12 cellular contexts compared by ENCODE assay signal in genomic region chr19:35330475-35330874, GRCh38. TPM values are rescaled to one million over a fixed set of nuclear protein-coding genes. Genes with fewer than 3 reads are reported as not detected.
A peak's percentile ranks its signal among the peaks of the same experiment; 100 is the strongest.
DNase-seq lines count a peak whose midpoint lies in the region; ATAC-seq, FAIRE-seq and TF ChIP-seq lines count a peak whose summit lies in the region.
"Had no signal": no experiment of that assay in that cellular context is flagged by ENCODE, and none has a peak within 500 bp of the region (broad histone marks: within the 10 kb centered on the region; RNA-seq: fewer than 3 reads in every experiment).

No MANE protein-coding gene starts in this region.

- H3K9me3 ChIP-seq in body of pancreas (no peaks in the 10 kb centered on the region), HepG2 (ENCODE audit: low read length) (no peaks in the 10 kb centered on the region)

- no peaks in the 10 kb centered on the region for H3K79me2 ChIP-seq in HepG2 (ENCODE audit: insufficient read depth, low read length)

- POLR2A ChIA-PET in HepG2 (lab: Yijun Ruan, JAX), result no interaction called here

- DNase-seq in GM10266 (ENCODE audit: extremely low spot score) (peak; percentile 75), GM19238 (ENCODE audit: insufficient read length, low spot score) (peak; percentile 72), middle frontal gyrus (ENCODE audit: extremely low spot score, low spot score) (no peak), body of pancreas (no peak), HepG2 (ENCODE audit: low spot score) (no peak)

- H3K4me1 ChIP-seq in body of pancreas (no peaks in the 10 kb centered on the region), HepG2 (ENCODE audit: insufficient read depth, low read length) (peaks cover 17% of the 10 kb centered on the region)

- H3K36me3 ChIP-seq in body of pancreas (replicated peaks in 1 of 2; ENCODE audit: insufficient read depth in 1 of 2, low read depth in 2 of 2) (no peaks in the 10 kb centered on the region), HepG2 (replicated peaks in 1 of 2; ENCODE audit: control insufficient read depth in 1 of 2, insufficient read depth in 2 of 2, low read length in 2 of 2) (no peaks in the 10 kb centered on the region)

- no peak for TF ChIP-seq CTCF in GM10266 (IDR thresholded peaks at IDR 0.05; ENCODE audit: control insufficient read depth, insufficient read depth, low read depth, missing control alignments)
- no peak for TF ChIP-seq CTCF in body of pancreas (IDR thresholded peaks at IDR 0.05)
- TF ChIP-seq CTCF in HepG2 (CRISPR knock-in tag; IDR thresholded peaks at IDR 0.05), result no peak

- H3K27me3 ChIP-seq in body of pancreas (no peaks in the 10 kb centered on the region), HepG2 (ENCODE audit: control insufficient read depth in 1 of 2, insufficient read depth in 2 of 2, low read length in 2 of 2) (no peaks in the 10 kb centered on the region)

- in situ Hi-C loops in HepG2 (cut with HindIII; ENCODE audit: extremely low pct_ligation_motif_present, low pct_unique_long_range_greater_than_20kb), result no loop called here

- FAIRE-seq in HepG2 (lab: Jason Lieb, UNC), result no peak

- H2AFZ ChIP-seq in HepG2 (ENCODE audit: low read length), result no peak overlapping the region

- peak; percentile 45 for ATAC-seq in HG02884 (IDR thresholded peaks at IDR 0.05; ENCODE audit: unreplicated experiment)
- ATAC-seq in HG02938 (IDR thresholded peaks at IDR 0.05; ENCODE audit: unreplicated experiment), result no peak
- no peak for ATAC-seq in body of pancreas
- ATAC-seq in HepG2, result no peak

- no peak for TF ChIP-seq RAD21 in HepG2 (CRISPR knock-in tag; IDR thresholded peaks at IDR 0.05)

- H3K4me3 ChIP-seq in body of pancreas (no peak overlapping the region), HepG2 (replicated peaks in 1 of 3; ENCODE audit: insufficient read depth in 1 of 3, low read depth in 2 of 3, low read length in 3 of 3) (no peak overlapping the region)

- intact Hi-C loops in body of pancreas (cut with DNase I) (no loop called here), HepG2 (cut with micrococcal nuclease; ENCODE audit: unreplicated experiment) (no loop called here)

- TF ChIP-seq POLR2A in Raji (IDR thresholded peaks at IDR 0.05; ENCODE audit: insufficient read depth, low read depth, low read length), result peak; percentile 82
- TF ChIP-seq POLR2A in body of pancreas (IDR thresholded peaks at IDR 0.05), result no peak
- no peak for TF ChIP-seq POLR2A in HepG2 (IDR thresholded peaks at IDR 0.05; ENCODE audit: insufficient read depth in 1 of 2, low read depth in 2 of 2, low read length in 2 of 2)

- no peak overlapping the region for H3K4me2 ChIP-seq in HepG2 (ENCODE audit: low read depth, low read length)

- CTCF ChIA-PET in HepG2 (lab: Yijun Ruan, JAX; ENCODE audit: low intra/inter-chr PET ratio, low total read pairs), result no interaction called here

- H3K27ac ChIP-seq in body of pancreas (no peak overlapping the region), HepG2 (ENCODE audit: extremely low read length, insufficient read depth, low read length) (no peak overlapping the region)
- H3K27ac ChIP-seq: VCaP had no signal

- BruUV-seq in HepG2 (replicated peaks; lab: Mats Ljungman, UMichigan), result no TSS peak

- WGBS in body of pancreas, 2 donors, result 51 to 68% methylated on average over 7 of the region's 7 CpGs
- WGBS in HepG2 (ENCODE audit: low lambda C conversion rate), result 88% methylated on average over 7 of the region's 7 CpGs

- H4K20me1 ChIP-seq in HepG2 (ENCODE audit: insufficient read depth, low read length), result no peaks in the 10 kb centered on the region

- H3K9ac ChIP-seq in HepG2 (ENCODE audit: insufficient read depth, low read depth, low read length), result no peak overlapping the region

- no peak for TF ChIP-seq EP300 in HepG2 (IDR thresholded peaks at IDR 0.05; ENCODE audit: low read depth in 2 of 2, low read length in 2 of 2)
- no peak for TF ChIP-seq EP300 in HepG2 (CRISPR knock-in tag; IDR thresholded peaks at IDR 0.05; ENCODE audit: borderline replicate concordance)

RNA-seq across cellular contexts. Expression of gene CD22, which starts 1.5 kb away (rescaled TPM):
- total RNA-seq in body of pancreas (1 to 10 TPM in 1 of 2 donors, under 1 TPM in 1; 0.52 to 3.0 TPM), HepG2 (2016; rRNA removed; fragmentation: Illumina TruSeq; extraction: Trizol) (0.49 and 0.71 TPM in 2 replicates)
- total RNA-seq in HepG2 (2016; cell fraction: cytosol; rRNA removed; fragmentation: Illumina TruSeq; extraction: Trizol; ENCODE audit: low read depth), result 0.53 and 1.0 TPM in 2 replicates
- total RNA-seq in HepG2 (2016; cell fraction: insoluble cytoplasmic fraction; rRNA removed; fragmentation: Illumina TruSeq; extraction: Trizol), result 0.40 and 0.97 TPM in 2 replicates
- 0.62 and 0.93 TPM in 2 replicates for total RNA-seq in HepG2 (2016; cell fraction: membrane; rRNA removed; fragmentation: Illumina TruSeq; extraction: Trizol)
- 2.8 and 3.5 TPM in 2 replicates for total RNA-seq in HepG2 (2016; cell fraction: nucleus; rRNA removed; fragmentation: Illumina TruSeq; extraction: Trizol)
- polyA plus RNA-seq in HepG2 (2011; rRNA removed), result 0.98 and 1.7 TPM in 2 replicates
- polyA plus RNA-seq in HepG2 (2011; cell fraction: cytosol; rRNA removed), result 0.49 and 0.85 TPM in 2 replicates
- 1.8 and 2.5 TPM in 2 replicates for polyA plus RNA-seq in HepG2 (2011; cell fraction: nucleus; rRNA removed)
- 0.66 and 0.72 TPM in 2 replicates for polyA plus RNA-seq in HepG2 (2012)
- 0.19 and 0.31 TPM in 2 replicates for polyA plus RNA-seq in HepG2 (2016; cell fraction: cytosol; fragmentation: Illumina TruSeq; extraction: Trizol; ENCODE audit: low read depth)
- polyA plus RNA-seq in HepG2 (2016; cell fraction: insoluble cytoplasmic fraction; fragmentation: Illumina TruSeq; extraction: Trizol; ENCODE audit: low read depth), result 0.82 and 1.2 TPM in 2 replicates
- 0.36 and 0.50 TPM in 2 replicates for polyA plus RNA-seq in HepG2 (2016; cell fraction: membrane; fragmentation: Illumina TruSeq; extraction: Trizol; ENCODE audit: low read depth)
- 3.9 and 6.0 TPM in 2 replicates for polyA plus RNA-seq in HepG2 (2016; cell fraction: nucleus; fragmentation: Illumina TruSeq; extraction: Trizol; ENCODE audit: insufficient read depth, low read depth)
- 1.6 and 2.4 TPM in 2 replicates for polyA minus RNA-seq in HepG2 (2011; rRNA and poly(A)+ RNA removed; ENCODE audit: low replicate concordance)
- polyA minus RNA-seq in HepG2 (2011; cell fraction: cytosol; rRNA and poly(A)+ RNA removed), result 1.5 TPM in 1 of 2 replicates, not detected in the other
- polyA minus RNA-seq in HepG2 (2011; cell fraction: nucleus; rRNA and poly(A)+ RNA removed), result 0.64 and 0.99 TPM in 2 replicates
- polyA plus RNA-seq: BJ had no signal

RNA-seq across cellular contexts. Expression of gene FFAR1, which starts 17.2 kb away (rescaled TPM):
- total RNA-seq in body of pancreas (1 to 10 TPM; 1.6 to 2.3 TPM), HepG2 (2016; rRNA removed; fragmentation: Illumina TruSeq; extraction: Trizol) (not detected in 2 replicates)
- 0.09 TPM in 1 of 2 replicates, not detected in the other for total RNA-seq in HepG2 (2016; cell fraction: cytosol; rRNA removed; fragmentation: Illumina TruSeq; extraction: Trizol; ENCODE audit: low read depth)
- total RNA-seq in HepG2 (2016; cell fraction: insoluble cytoplasmic fraction; rRNA removed; fragmentation: Illumina TruSeq; extraction: Trizol), result not detected in 2 replicates
- total RNA-seq in HepG2 (2016; cell fraction: membrane; rRNA removed; fragmentation: Illumina TruSeq; extraction: Trizol), result not detected in 2 replicates
- not detected in 2 replicates for total RNA-seq in HepG2 (2016; cell fraction: nucleus; rRNA removed; fragmentation: Illumina TruSeq; extraction: Trizol)
- not detected in 2 replicates for polyA plus RNA-seq in HepG2 (2011; rRNA removed)
- polyA plus RNA-seq in HepG2 (2011; cell fraction: cytosol; rRNA removed), result not detected in 2 replicates
- polyA plus RNA-seq in HepG2 (2011; cell fraction: nucleus; rRNA removed), result not detected in 2 replicates
- not detected in 2 replicates for polyA plus RNA-seq in HepG2 (2012)
- polyA plus RNA-seq in HepG2 (2016; cell fraction: cytosol; fragmentation: Illumina TruSeq; extraction: Trizol; ENCODE audit: low read depth), result not detected in 2 replicates
- not detected in 2 replicates for polyA plus RNA-seq in HepG2 (2016; cell fraction: insoluble cytoplasmic fraction; fragmentation: Illumina TruSeq; extraction: Trizol; ENCODE audit: low read depth)
- not detected in 2 replicates for polyA plus RNA-seq in HepG2 (2016; cell fraction: membrane; fragmentation: Illumina TruSeq; extraction: Trizol; ENCODE audit: low read depth)
- not detected in 2 replicates for polyA plus RNA-seq in HepG2 (2016; cell fraction: nucleus; fragmentation: Illumina TruSeq; extraction: Trizol; ENCODE audit: insufficient read depth, low read depth)
- not detected in 2 replicates for polyA minus RNA-seq in HepG2 (2011; rRNA and poly(A)+ RNA removed; ENCODE audit: low replicate concordance)
- polyA minus RNA-seq in HepG2 (2011; cell fraction: cytosol; rRNA and poly(A)+ RNA removed), result not detected in 2 replicates
- not detected in 2 replicates for polyA minus RNA-seq in HepG2 (2011; cell fraction: nucleus; rRNA and poly(A)+ RNA removed)
- total RNA-seq: M059J, omental fat pad had no signal
- polyA plus RNA-seq: BJ had no signal

RNA-seq across cellular contexts. Expression of gene FFAR3, which starts 27.8 kb away (rescaled TPM):
- not detected for total RNA-seq in body of pancreas
- not detected in 2 replicates for total RNA-seq in HepG2 (2016; rRNA removed; fragmentation: Illumina TruSeq; extraction: Trizol)
- total RNA-seq in HepG2 (2016; cell fraction: cytosol; rRNA removed; fragmentation: Illumina TruSeq; extraction: Trizol; ENCODE audit: low read depth), result not detected in 2 replicates
- not detected in 2 replicates for total RNA-seq in HepG2 (2016; cell fraction: insoluble cytoplasmic fraction; rRNA removed; fragmentation: Illumina TruSeq; extraction: Trizol)
- total RNA-seq in HepG2 (2016; cell fraction: membrane; rRNA removed; fragmentation: Illumina TruSeq; extraction: Trizol), result not detected in 2 replicates
- total RNA-seq in HepG2 (2016; cell fraction: nucleus; rRNA removed; fragmentation: Illumina TruSeq; extraction: Trizol), result not detected in 2 replicates
- polyA plus RNA-seq in HepG2 (2011; rRNA removed), result not detected in 2 replicates
- polyA plus RNA-seq in HepG2 (2011; cell fraction: cytosol; rRNA removed), result not detected in 2 replicates
- polyA plus RNA-seq in HepG2 (2011; cell fraction: nucleus; rRNA removed), result not detected in 2 replicates
- polyA plus RNA-seq in HepG2 (2012), result not detected in 2 replicates
- not detected in 2 replicates for polyA plus RNA-seq in HepG2 (2016; cell fraction: cytosol; fragmentation: Illumina TruSeq; extraction: Trizol; ENCODE audit: low read depth)
- not detected in 2 replicates for polyA plus RNA-seq in HepG2 (2016; cell fraction: insoluble cytoplasmic fraction; fragmentation: Illumina TruSeq; extraction: Trizol; ENCODE audit: low read depth)
- polyA plus RNA-seq in HepG2 (2016; cell fraction: membrane; fragmentation: Illumina TruSeq; extraction: Trizol; ENCODE audit: low read depth), result not detected in 2 replicates
- not detected in 2 replicates for polyA plus RNA-seq in HepG2 (2016; cell fraction: nucleus; fragmentation: Illumina TruSeq; extraction: Trizol; ENCODE audit: insufficient read depth, low read depth)
- not detected in 2 replicates for polyA minus RNA-seq in HepG2 (2011; rRNA and poly(A)+ RNA removed; ENCODE audit: low replicate concordance)
- not detected in 2 replicates for polyA minus RNA-seq in HepG2 (2011; cell fraction: cytosol; rRNA and poly(A)+ RNA removed)
- polyA minus RNA-seq in HepG2 (2011; cell fraction: nucleus; rRNA and poly(A)+ RNA removed), result not detected in 2 replicates
- total RNA-seq: M059J had no signal
- polyA plus RNA-seq: BJ had no signal

RNA-seq across cellular contexts. Expression of gene MAG, which starts 38.5 kb away (rescaled TPM):
- total RNA-seq in body of pancreas (1 to 10 TPM in 1 of 2 donors, not detected in 1; 1.6 TPM), HepG2 (2016; rRNA removed; fragmentation: Illumina TruSeq; extraction: Trizol) (0.80 and 1.3 TPM in 2 replicates)
- 0.26 and 0.71 TPM in 2 replicates for total RNA-seq in HepG2 (2016; cell fraction: cytosol; rRNA removed; fragmentation: Illumina TruSeq; extraction: Trizol; ENCODE audit: low read depth)
- total RNA-seq in HepG2 (2016; cell fraction: insoluble cytoplasmic fraction; rRNA removed; fragmentation: Illumina TruSeq; extraction: Trizol), result 0.56 and 0.87 TPM in 2 replicates
- 0.59 and 1.5 TPM in 2 replicates for total RNA-seq in HepG2 (2016; cell fraction: membrane; rRNA removed; fragmentation: Illumina TruSeq; extraction: Trizol)
- 1.6 and 2.6 TPM in 2 replicates for total RNA-seq in HepG2 (2016; cell fraction: nucleus; rRNA removed; fragmentation: Illumina TruSeq; extraction: Trizol)
- polyA plus RNA-seq in HepG2 (2011; rRNA removed), result 0.17 and 0.20 TPM in 2 replicates
- 0.13 and 0.27 TPM in 2 replicates for polyA plus RNA-seq in HepG2 (2011; cell fraction: cytosol; rRNA removed)
- polyA plus RNA-seq in HepG2 (2011; cell fraction: nucleus; rRNA removed), result 0.40 and 0.93 TPM in 2 replicates
- polyA plus RNA-seq in HepG2 (2012), result not detected in 2 replicates
- 0.70 TPM in 2 replicates for polyA plus RNA-seq in HepG2 (2016; cell fraction: cytosol; fragmentation: Illumina TruSeq; extraction: Trizol; ENCODE audit: low read depth)
- 0.38 and 1.3 TPM in 2 replicates for polyA plus RNA-seq in HepG2 (2016; cell fraction: insoluble cytoplasmic fraction; fragmentation: Illumina TruSeq; extraction: Trizol; ENCODE audit: low read depth)
- 0.24 and 0.97 TPM in 2 replicates for polyA plus RNA-seq in HepG2 (2016; cell fraction: membrane; fragmentation: Illumina TruSeq; extraction: Trizol; ENCODE audit: low read depth)
- polyA plus RNA-seq in HepG2 (2016; cell fraction: nucleus; fragmentation: Illumina TruSeq; extraction: Trizol; ENCODE audit: insufficient read depth, low read depth), result 0.82 and 1.5 TPM in 2 replicates
- polyA minus RNA-seq in HepG2 (2011; rRNA and poly(A)+ RNA removed; ENCODE audit: low replicate concordance), result not detected in 2 replicates
- polyA minus RNA-seq in HepG2 (2011; cell fraction: cytosol; rRNA and poly(A)+ RNA removed), result not detected in 2 replicates
- 0.64 and 0.75 TPM in 2 replicates for polyA minus RNA-seq in HepG2 (2011; cell fraction: nucleus; rRNA and poly(A)+ RNA removed)
- total RNA-seq: M059J, omental fat pad had no signal
- polyA plus RNA-seq: BJ had no signal

RNA-seq across cellular contexts. Expression of gene GPR42, which starts 40.4 kb away (rescaled TPM):
- total RNA-seq in body of pancreas (not detected), HepG2 (2016; rRNA removed; fragmentation: Illumina TruSeq; extraction: Trizol) (not detected in 2 replicates)
- total RNA-seq in HepG2 (2016; cell fraction: cytosol; rRNA removed; fragmentation: Illumina TruSeq; extraction: Trizol; ENCODE audit: low read depth), result not detected in 2 replicates
- not detected in 2 replicates for total RNA-seq in HepG2 (2016; cell fraction: insoluble cytoplasmic fraction; rRNA removed; fragmentation: Illumina TruSeq; extraction: Trizol)
- total RNA-seq in HepG2 (2016; cell fraction: membrane; rRNA removed; fragmentation: Illumina TruSeq; extraction: Trizol), result not detected in 2 replicates
- not detected in 2 replicates for total RNA-seq in HepG2 (2016; cell fraction: nucleus; rRNA removed; fragmentation: Illumina TruSeq; extraction: Trizol)
- not detected in 2 replicates for polyA plus RNA-seq in HepG2 (2011; rRNA removed)
- polyA plus RNA-seq in HepG2 (2011; cell fraction: cytosol; rRNA removed), result not detected in 2 replicates
- not detected in 2 replicates for polyA plus RNA-seq in HepG2 (2011; cell fraction: nucleus; rRNA removed)
- not detected in 2 replicates for polyA plus RNA-seq in HepG2 (2012)
- not detected in 2 replicates for polyA plus RNA-seq in HepG2 (2016; cell fraction: cytosol; fragmentation: Illumina TruSeq; extraction: Trizol; ENCODE audit: low read depth)
- not detected in 2 replicates for polyA plus RNA-seq in HepG2 (2016; cell fraction: insoluble cytoplasmic fraction; fragmentation: Illumina TruSeq; extraction: Trizol; ENCODE audit: low read depth)
- polyA plus RNA-seq in HepG2 (2016; cell fraction: membrane; fragmentation: Illumina TruSeq; extraction: Trizol; ENCODE audit: low read depth), result not detected in 2 replicates
- not detected in 2 replicates for polyA plus RNA-seq in HepG2 (2016; cell fraction: nucleus; fragmentation: Illumina TruSeq; extraction: Trizol; ENCODE audit: insufficient read depth, low read depth)
- polyA minus RNA-seq in HepG2 (2011; rRNA and poly(A)+ RNA removed; ENCODE audit: low replicate concordance), result not detected in 2 replicates
- not detected in 2 replicates for polyA minus RNA-seq in HepG2 (2011; cell fraction: cytosol; rRNA and poly(A)+ RNA removed)
- not detected in 2 replicates for polyA minus RNA-seq in HepG2 (2011; cell fraction: nucleus; rRNA and poly(A)+ RNA removed)
- total RNA-seq: M059J had no signal
- polyA plus RNA-seq: BJ had no signal

Comparison
In these comparisons a context has a peak if more than half of its experiments do, and no peak if none do; other contexts are left out.
1. DNase-seq: peak in GM10266 (single experiment) and GM19238 (single experiment); none in middle frontal gyrus (single experiment), body of pancreas (0 of 4) and HepG2 (single experiment).